Comparison of ENCODE assay signal across 12 cellular contexts in genomic region chr9:126612813-126613641, GRCh38. TPM values are rescaled to one million over a fixed set of nuclear protein-coding genes. Genes with fewer than 3 reads are reported as not detected.
DNase-seq lines count a peak whose midpoint lies in the region; ATAC-seq, FAIRE-seq and TF ChIP-seq lines count a peak whose summit lies in the region.
"Had no signal": no experiment of that assay in that cellular context is flagged by ENCODE, and none has a peak within 500 bp of the region (broad histone marks: within the 10 kb centered on the region; RNA-seq: fewer than 3 reads in every experiment).

No MANE protein-coding gene starts in this region.

- intact Hi-C loops in endothelial cell of umbilical vein (cut with micrococcal nuclease) = loop anchor here (5.0 to 10.0 kb wide), 2 partner anchors 52 to 116 kb away; no protein-coding TSS in a partner anchor
- intact Hi-C loops in posterior vena cava (cut with DNase I) = loop anchor here in 1 of 2 donors (5.0 kb wide), 1 partner anchor 169 kb away; no protein-coding TSS in a partner anchor

- H3K27me3 ChIP-seq in endothelial cell of umbilical vein (ENCODE audit: control insufficient read depth in 2 of 2, insufficient read depth in 2 of 2, low read length in 2 of 2) = peaks cover 76 to 78% of the 10 kb centered on the region in 2 experiments

- no TSS peak for BruUV-seq in endothelial cell of umbilical vein (replicated peaks; lab: Mats Ljungman, UMichigan)

- H3K4me3 ChIP-seq in endothelial cell of umbilical vein (replicated peaks in 1 of 3; ENCODE audit: insufficient read depth in 1 of 3, low read depth in 1 of 3, low read length in 3 of 3) = no peak overlapping the region
- H3K4me3 ChIP-seq: uterus had no signal

- POLR2A ChIA-PET in endothelial cell of umbilical vein (lab: Charles Lee) = no interaction called here

- H3K36me3 ChIP-seq in endothelial cell of umbilical vein (ENCODE audit: control insufficient read depth in 2 of 2, extremely low read depth in 1 of 2, insufficient read depth in 2 of 2, low read length in 2 of 2) = no peaks in the 10 kb centered on the region
- H3K36me3 ChIP-seq: uterus had no signal

- peaks cover 0 to 2% (median 0%) of the 10 kb centered on the region in 3 donors for H3K9me3 Mint-ChIP-seq in IgD-negative memory B cell

- no peak overlapping the region for H3K27ac ChIP-seq in endothelial cell of umbilical vein (ENCODE audit: insufficient read depth, low read depth, low read length)
- H3K27ac ChIP-seq: uterus, VCaP had no signal

- CTCF ChIA-PET in endothelial cell of umbilical vein (lab: Charles Lee) = interaction anchor here (1.1 to 6.1 kb wide), 2 partner anchors 77 to 169 kb away, joined by 4 to 64 read pairs; no protein-coding TSS in a partner anchor

- H3K4me2 ChIP-seq in endothelial cell of umbilical vein (ENCODE audit: insufficient read depth, low read length) = no peak overlapping the region

- FAIRE-seq in endothelial cell of umbilical vein (lab: Jason Lieb, UNC) = no peak

- TF ChIP-seq CTCF in endothelial cell of umbilical vein (IDR thresholded peaks at IDR 0.05; ENCODE audit: extremely low read depth in 1 of 2, insufficient read depth in 1 of 2, low read depth in 1 of 2, low read length in 2 of 2) = no peak

- H3K27ac Mint-ChIP-seq in IgD-negative memory B cell = peak overlapping the region in 1 of 3 donors; percentile 72

- dilution Hi-C loops in endothelial cell of umbilical vein (cut with MboI; ENCODE audit: extremely low pct_ligation_motif_present, low sequenced_read_pairs) = no loop called here

- no peaks in the 10 kb centered on the region for H3K9me1 ChIP-seq in endothelial cell of umbilical vein (replicated peaks; ENCODE audit: control insufficient read depth, extremely low read depth, insufficient read depth, low read length)

- H3K36me3 Mint-ChIP-seq in IgD-negative memory B cell = no peaks in the 10 kb centered on the region

- peak; percentile 19 for DNase-seq in Caki2 (ENCODE audit: low read depth)
- DNase-seq in endothelial cell of umbilical vein (ENCODE audit: low read depth, low spot score) = no peak
- DNase-seq in posterior vena cava (ENCODE audit: low spot score) = peak; percentile 81
- DNase-seq in NCI-H510A treated with DMSO at 0.1 percent for 48 hours (lab: John Stamatoyannopoulos, UW) = no peak
- DNase-seq: NCI-H2029, uterus had no signal

- peaks cover 56% of the 10 kb centered on the region for H3K27me3 Mint-ChIP-seq in IgD-negative memory B cell

- H3K9me3 ChIP-seq in endothelial cell of umbilical vein (replicated peaks; ENCODE audit: control insufficient read depth, insufficient read depth, low read length) = no peaks in the 10 kb centered on the region
- H3K9me3 ChIP-seq: uterus had no signal

- no peak overlapping the region for H3K9ac ChIP-seq in endothelial cell of umbilical vein (replicated peaks; ENCODE audit: extremely low read depth, insufficient read depth, low read length)

- no peaks in the 10 kb centered on the region for H3K4me1 ChIP-seq in endothelial cell of umbilical vein (ENCODE audit: control insufficient read depth, extremely low read depth, insufficient read depth, low read length)

- TF ChIP-seq POLR2A in endothelial cell of umbilical vein (IDR thresholded peaks at IDR 0.05; ENCODE audit: low read depth, low read length) (no peak), GM18505 (IDR thresholded peaks at IDR 0.05; ENCODE audit: borderline replicate concordance, extremely low read depth, insufficient read depth, insufficient read length) (no peak)

- no peaks in the 10 kb centered on the region for H4K20me1 ChIP-seq in endothelial cell of umbilical vein (replicated peaks; ENCODE audit: control insufficient read depth, extremely low read depth, insufficient read depth, low read length)

- in situ Hi-C loops in Caki2 (cut with HindIII; ENCODE audit: low pct_unique_long_range_greater_than_20kb, low sequenced_read_pairs) = no loop called here

- no peak for ATAC-seq in GM21786 (IDR thresholded peaks at IDR 0.05; ENCODE audit: unreplicated experiment)
- ATAC-seq in GM21723 (IDR thresholded peaks at IDR 0.05; ENCODE audit: unreplicated experiment) = no peak
- ATAC-seq in GM18505 (IDR thresholded peaks at IDR 0.05; ENCODE audit: unreplicated experiment) = no peak

- H3K79me2 ChIP-seq in endothelial cell of umbilical vein (ENCODE audit: control insufficient read depth, insufficient read depth, low read length) = no peaks in the 10 kb centered on the region

- H3K4me1 Mint-ChIP-seq in IgD-negative memory B cell = peaks cover 10 to 16% (median 15%) of the 10 kb centered on the region in 3 donors

- H3K4me3 Mint-ChIP-seq in IgD-negative memory B cell = peak overlapping the region; percentile 58 to 89 (median 74)

- no peak overlapping the region for H2AFZ ChIP-seq in endothelial cell of umbilical vein (ENCODE audit: low read depth, low read length)

TF ChIP-seq in endothelial cell of umbilical vein, 7 proteins besides CTCF, POLR2A, EP300 and RAD21:
- TF ChIP-seq GATA2 (IDR thresholded peaks at IDR 0.05; ENCODE audit: insufficient read depth, insufficient read length, low read depth, low read length) (no peak), EZH2 (IDR thresholded peaks at IDR 0.05; ENCODE audit: borderline replicate concordance, low read depth, low read length, severe bottlenecking) (peak; percentile 64), MYC (IDR thresholded peaks at IDR 0.05; ENCODE audit: low read depth, low read length) (no peak)

RNA-seq across cellular contexts. Expression of gene LMX1B, which starts 0.7 kb away (rescaled TPM):
- 0.47 TPM in 1 of 2 replicates, not detected in the other for total RNA-seq in Caki2 (2014; rRNA removed; shearing (Covaris generic); ENCODE audit: low replicate concordance)
- polyA plus RNA-seq in IgD-negative memory B cell (not detected), endothelial cell of umbilical vein (not detected in 2 replicates)
- total RNA-seq in endothelial cell of umbilical vein (not detected in 2 replicates), posterior vena cava (1 to 10 TPM; 1.4 to 1.6 TPM)
- polyA plus RNA-seq in endothelial cell of umbilical vein (2011; cell fraction: cytosol; rRNA removed) = not detected in 2 replicates
- polyA plus RNA-seq in endothelial cell of umbilical vein (2011; cell fraction: nucleus; rRNA removed) = not detected in 2 replicates
- not detected in 2 replicates for polyA plus RNA-seq in endothelial cell of umbilical vein (2012)
- polyA minus RNA-seq in endothelial cell of umbilical vein = not detected in 2 replicates
- not detected for polyA minus RNA-seq in endothelial cell of umbilical vein (2011; cell fraction: cytosol; rRNA and poly(A)+ RNA removed)
- polyA minus RNA-seq in endothelial cell of umbilical vein (2011; cell fraction: nucleus; rRNA and poly(A)+ RNA removed) = not detected in 2 replicates
- total RNA-seq: renal cortical epithelial cell, uterus had no signal

Comparison
In these comparisons a context has a peak if more than half of its experiments do, and no peak if none do; other contexts are left out.
1. DNase-seq: peak in Caki2 (single experiment) and posterior vena cava (single experiment); none in endothelial cell of umbilical vein (single experiment) and NCI-H510A treated with DMSO at 0.1 percent for 48 hours (single experiment).